In the genomic region with DNA sequence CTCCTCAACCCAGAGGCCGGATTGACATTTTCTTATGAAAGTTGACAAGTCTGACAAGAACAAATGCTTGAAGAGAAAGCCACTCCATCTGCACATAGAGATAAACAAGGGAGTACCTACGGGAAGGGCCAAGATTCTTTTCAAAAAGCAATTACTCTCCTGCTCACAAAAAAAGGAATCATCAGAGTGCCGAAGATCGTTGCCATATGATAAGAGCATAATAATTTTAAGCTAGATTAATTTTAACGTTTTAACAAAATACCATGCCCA, we compare ENCODE assay signal across 30 cellular contexts.
"Had no signal": no experiment of that assay in that cellular context is flagged by ENCODE, and none has a peak within 500 bp of the region (broad histone marks: within the 10 kb centered on the region; RNA-seq: fewer than 3 reads in every experiment).

No MANE protein-coding gene starts in this region.

- H3K27ac Mint-ChIP-seq: immature natural killer cell; naive thymus-derived CD4-positive, alpha-beta T cell; natural killer cell treated with Interleukin-12 subunit alpha and Interleukin-12 subunit beta and Interleukin-15 and Interleukin-18, amount 100 ng/mL, for 72 hours; stimulated activated memory B cell treated with anti-CD40 and anti-IgM and Interleukin-4, amounts not matched to agents 10 μg/mL and 1 μg/mL and 100 μg/mL, for 72 hours; stimulated activated naive CD8-positive, alpha-beta T cell treated with anti-CD3 and anti-CD28 coated beads, Interleukin-15, amount 100 ng/mL, for 72 hours had no signal

- DNase-seq: hypothalamus; immature natural killer cell; kidney; left ventricle myocardium inferior; mesendoderm; midbrain; mucosa of descending colon; naive thymus-derived CD4-positive, alpha-beta T cell; nucleus accumbens; pancreas; posterior cingulate gyrus; right cardiac atrium; stimulated activated CD4-positive, alpha-beta T cell treated with anti-CD3 and anti-CD28 coated beads, Interleukin-1b, Interleukin-23, amount 100 ng/mL, for 48 hours; stimulated activated CD4-positive, alpha-beta T cell treated with anti-CD3 and anti-CD28 coated beads, Interleukin-2, amount 100 ng/mL, for 48 hours; stimulated activated CD4-positive, alpha-beta T cell treated with anti-CD3 and anti-CD28 coated beads, Interleukin-4, amount 100 ng/mL, for 4 hours; stimulated activated CD8-positive, alpha-beta memory T cell treated with anti-CD3 and anti-CD28 coated beads, Interleukin-4, amount 100 ng/mL, for 48 hours; stimulated activated naive CD4-positive, alpha-beta T cell treated with Interleukin-2 at 50 U/mL for 16 hours; stimulated activated naive CD8-positive, alpha-beta T cell treated with anti-CD3 and anti-CD28 coated beads, Interleukin-15, amount 100 ng/mL, for 72 hours; substantia nigra; thyroid gland; trophoblast cell; uterus had no signal

- H3K27me3 Mint-ChIP-seq: naive thymus-derived CD4-positive, alpha-beta T cell; natural killer cell treated with Interleukin-12 subunit alpha and Interleukin-12 subunit beta and Interleukin-15 and Interleukin-18, amount 100 ng/mL, for 72 hours; stimulated activated memory B cell treated with anti-CD40 and anti-IgM and Interleukin-4, amounts not matched to agents 10 μg/mL and 1 μg/mL and 100 μg/mL, for 72 hours; stimulated activated naive CD8-positive, alpha-beta T cell treated with anti-CD3 and anti-CD28 coated beads, Interleukin-15, amount 100 ng/mL, for 72 hours had no signal

- H3K27me3 ChIP-seq: pancreas, thyroid gland, uterus had no signal

- H3K4me1 Mint-ChIP-seq: immature natural killer cell; naive thymus-derived CD4-positive, alpha-beta T cell; neural crest cell; stimulated activated memory B cell treated with anti-CD40 and anti-IgM and Interleukin-4, amounts not matched to agents 10 μg/mL and 1 μg/mL and 100 μg/mL, for 72 hours; stimulated activated naive CD8-positive, alpha-beta T cell treated with anti-CD3 and anti-CD28 coated beads, Interleukin-15, amount 100 ng/mL, for 72 hours had no signal

- ATAC-seq: naive thymus-derived CD4-positive, alpha-beta T cell; natural killer cell treated with Interleukin-12 subunit alpha and Interleukin-12 subunit beta and Interleukin-15 and Interleukin-18, amount 100 ng/mL, for 72 hours; pancreas; right cardiac atrium; sciatic nerve; stimulated activated memory B cell treated with anti-CD40 and anti-IgM and Interleukin-4, amounts not matched to agents 10 μg/mL and 1 μg/mL and 100 μg/mL, for 72 hours; stimulated activated naive CD8-positive, alpha-beta T cell treated with anti-CD3 and anti-CD28 coated beads, Interleukin-15, amount 100 ng/mL, for 72 hours had no signal

- H3K36me3 ChIP-seq: left ventricle myocardium inferior, pancreas, prostate gland, thyroid gland, uterus had no signal

- H3K27ac ChIP-seq: left ventricle myocardium inferior, pancreas, prostate gland, skin epidermis, thyroid gland, uterus had no signal

- FAIRE-seq: islet of Langerhans, kidney, pancreas had no signal

- H3K4me1 ChIP-seq: left ventricle myocardium inferior, pancreas, prostate gland, thyroid gland, uterus had no signal

- H3K9me3 ChIP-seq: left ventricle myocardium inferior, mucosa of descending colon, pancreas, prostate gland, thyroid gland, uterus had no signal

- H3K9me3 Mint-ChIP-seq: neural crest cell; stimulated activated memory B cell treated with anti-CD40 and anti-IgM and Interleukin-4, amounts not matched to agents 10 μg/mL and 1 μg/mL and 100 μg/mL, for 72 hours; stimulated activated naive CD8-positive, alpha-beta T cell treated with anti-CD3 and anti-CD28 coated beads, Interleukin-15, amount 100 ng/mL, for 72 hours had no signal

- H3K4me3 ChIP-seq: left ventricle myocardium inferior, lung, mucosa of descending colon, pancreas, prostate gland, skin epidermis, thyroid gland, uterus had no signal

- H3K36me3 Mint-ChIP-seq: immature natural killer cell; naive thymus-derived CD4-positive, alpha-beta T cell; natural killer cell treated with Interleukin-12 subunit alpha and Interleukin-12 subunit beta and Interleukin-15 and Interleukin-18, amount 100 ng/mL, for 72 hours; stimulated activated memory B cell treated with anti-CD40 and anti-IgM and Interleukin-4, amounts not matched to agents 10 μg/mL and 1 μg/mL and 100 μg/mL, for 72 hours had no signal

- H3K4me3 Mint-ChIP-seq: immature natural killer cell; naive thymus-derived CD4-positive, alpha-beta T cell; natural killer cell treated with Interleukin-12 subunit alpha and Interleukin-12 subunit beta and Interleukin-15 and Interleukin-18, amount 100 ng/mL, for 72 hours; neural crest cell; stimulated activated memory B cell treated with anti-CD40 and anti-IgM and Interleukin-4, amounts not matched to agents 10 μg/mL and 1 μg/mL and 100 μg/mL, for 72 hours; stimulated activated naive CD8-positive, alpha-beta T cell treated with anti-CD3 and anti-CD28 coated beads, Interleukin-15, amount 100 ng/mL, for 72 hours had no signal
